8 cellular contexts compared by ENCODE assay signal in the genomic region with DNA sequence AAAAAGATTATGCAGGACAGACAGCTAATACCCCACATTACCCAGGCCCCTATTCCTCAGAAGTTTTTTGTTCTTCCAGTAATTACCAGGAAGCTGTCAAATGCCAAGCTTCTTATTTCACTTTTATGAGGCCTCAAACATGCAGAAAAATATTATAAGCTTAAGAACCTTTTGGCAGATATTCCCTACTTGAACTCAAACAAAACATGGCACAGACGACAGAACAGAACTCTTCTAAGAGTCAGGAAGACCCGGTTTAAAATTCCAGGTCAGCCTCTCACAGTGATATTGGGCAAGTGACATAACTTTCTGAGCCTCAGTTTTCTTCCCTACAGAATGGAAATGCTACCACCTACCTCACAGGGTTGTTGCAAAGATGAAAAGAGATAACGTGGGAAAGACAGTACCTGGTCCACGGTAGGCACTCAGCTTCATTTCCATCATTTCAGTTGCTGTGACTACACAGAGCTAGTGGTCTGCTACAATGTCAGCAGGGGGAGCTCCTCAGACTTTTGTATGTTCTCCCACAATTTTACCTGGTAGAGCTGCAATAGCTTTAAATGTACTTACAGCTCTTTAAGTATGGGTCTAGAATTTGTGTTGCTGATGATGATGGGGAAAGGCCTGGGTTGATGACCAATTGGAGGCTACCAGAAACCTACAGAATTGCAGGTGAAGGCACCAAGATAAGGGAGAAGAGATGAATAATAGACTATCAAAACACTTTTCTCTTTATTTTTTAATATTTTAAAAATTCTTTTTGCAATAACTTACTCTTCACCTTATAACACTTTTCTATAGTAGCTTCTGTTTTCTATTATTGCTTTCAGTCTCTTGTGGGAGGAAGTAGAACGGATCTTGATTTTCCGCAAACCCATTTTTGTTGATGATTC.
A peak's percentile ranks its signal among the peaks of the same experiment; 100 is the strongest.
DNase-seq lines count a peak whose midpoint lies in the region; FAIRE-seq and TF ChIP-seq lines count a peak whose summit lies in the region.

No MANE protein-coding gene starts in this region.

- in situ Hi-C loops in T47D (cut with HindIII; ENCODE audit: low pct_unique_long_range_greater_than_20kb, low sequenced_read_pairs): no loop called here

- H3K9me3 ChIP-seq in Karpas-422 (ENCODE audit: low read length) (no peaks in the 10 kb centered on the region), liver (ENCODE audit: control insufficient read depth in 4 of 4, low read length in 3 of 4) (no peaks in the 10 kb centered on the region)

- peaks cover 9% of the 10 kb centered on the region; the same call in 1 of the 2 replicates for H3K79me2 ChIP-seq in Karpas-422 (ENCODE audit: low read length)

- TF ChIP-seq CTCF in liver (IDR thresholded peaks at IDR 0.05; ENCODE audit: low read depth, low read length, missing input control): peak; percentile 62

- H3K9ac ChIP-seq in Karpas-422 (ENCODE audit: low read length) (no peak overlapping the region), liver (ENCODE audit: low read depth in 1 of 2, low read length in 2 of 2) (no peak overlapping the region)

- FAIRE-seq in urothelium cell line (lab: Jason Lieb, UNC): no peak

- H3K36me3 ChIP-seq in Karpas-422 (ENCODE audit: insufficient read depth, low read length): no peaks in the 10 kb centered on the region; the same call in 1 of the 2 replicates
- peaks cover 2 to 11% (median 8%) of the 10 kb centered on the region in 4 donors for H3K36me3 ChIP-seq in liver (ENCODE audit: control insufficient read depth in 4 of 4, insufficient read depth in 3 of 4, low read depth in 1 of 4, low read length in 3 of 4)

- peak; percentile 9 for DNase-seq in activated T-cell treated with anti-CD3 and anti-CD28 coated beads for 1 hour (ENCODE audit: low read depth)
- no peak for DNase-seq in activated T-cell treated with anti-CD3 and anti-CD28 coated beads for 4 hours
- DNase-seq in Karpas-422: peak; percentile 84
- peak; percentile 48 for DNase-seq in RPMI8226
- DNase-seq in T47D (ENCODE audit: low read depth in 1 of 2, low spot score in 1 of 2): peak; percentile 35 to 77
- peak; percentile 56 for DNase-seq in urothelium cell line (ENCODE audit: low spot score)
- no peak for DNase-seq in mesenteric fat pad (ENCODE audit: low spot score)

- WGBS in liver: 75% methylated on average over 6 of the region's 6 CpGs

- no peak overlapping the region for H3K27ac ChIP-seq in Karpas-422 (ENCODE audit: low read length)
- H3K27ac ChIP-seq in liver (ENCODE audit: low read depth in 1 of 2, low read length in 2 of 2): no peak overlapping the region

- TF ChIP-seq RAD21 in liver (IDR thresholded peaks at IDR 0.05): peak; percentile 72 to 82

- H3K9me2 ChIP-seq in Karpas-422 (replicated peaks; ENCODE audit: insufficient read depth, low read length): no peaks in the 10 kb centered on the region

- H4K20me1 ChIP-seq in Karpas-422 (ENCODE audit: insufficient read depth, low read depth, low read length): peaks cover 5% of the 10 kb centered on the region; the same call in 1 of the 2 replicates

- H3K4me2 ChIP-seq in Karpas-422 (ENCODE audit: low read depth, low read length, poor library complexity, severe bottlenecking): no peak overlapping the region

- H3K4me3 ChIP-seq in Karpas-422 (ENCODE audit: low read length): no peak overlapping the region
- no peak overlapping the region for H3K4me3 ChIP-seq in liver (ENCODE audit: low read depth in 1 of 3, low read length in 3 of 3)

- H2AFZ ChIP-seq in Karpas-422 (ENCODE audit: low read length): no peak overlapping the region

- H3K4me1 ChIP-seq in Karpas-422 (ENCODE audit: low read length): no peaks in the 10 kb centered on the region; the same call in 1 of the 2 replicates
- H3K4me1 ChIP-seq in liver (ENCODE audit: control insufficient read depth in 4 of 4, insufficient read depth in 4 of 4, low read length in 3 of 4): no peaks in the 10 kb centered on the region

- no peaks in the 10 kb centered on the region for H3K27me3 ChIP-seq in Karpas-422 (ENCODE audit: low read length)
- no peaks in the 10 kb centered on the region for H3K27me3 ChIP-seq in liver (ENCODE audit: control insufficient read depth in 4 of 4, insufficient read depth in 4 of 4, low read length in 3 of 4)

TF ChIP-seq in liver, 16 proteins besides CTCF, POLR2A, EP300 and RAD21:
- TF ChIP-seq RXRA (IDR thresholded peaks at IDR 0.05) (no peak), HNF4A (conservative IDR thresholded peaks at IDR 0.05) (no peak), NR2F2 (IDR thresholded peaks at IDR 0.05) (no peak), EGR1 (IDR thresholded peaks at IDR 0.05; ENCODE audit: low read depth in 2 of 2) (no peak), JUND (IDR thresholded peaks at IDR 0.05) (no peak), FOXA2 (IDR thresholded peaks at IDR 0.05) (no peak), TAF1 (conservative IDR thresholded peaks at IDR 0.05) (no peak), FOXA1 (IDR thresholded peaks at IDR 0.05) (no peak), YY1 (IDR thresholded peaks at IDR 0.05) (no peak), HNF4G (IDR thresholded peaks at IDR 0.05) (no peak), GABPA (IDR thresholded peaks at IDR 0.05 in 1 of 2, conservative IDR thresholded peaks at IDR 0.05 in 1 of 2) (no peak), SP1 (IDR thresholded peaks at IDR 0.05) (no peak)
- TF ChIP-seq, protein P1, sequence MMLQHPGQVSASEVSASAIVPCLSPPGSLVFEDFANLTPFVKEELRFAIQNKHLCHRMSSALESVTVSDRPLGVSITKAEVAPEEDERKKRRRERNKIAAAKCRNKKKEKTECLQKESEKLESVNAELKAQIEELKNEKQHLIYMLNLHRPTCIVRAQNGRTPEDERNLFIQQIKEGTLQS (IDR thresholded peaks at IDR 0.05): no peak
- TF ChIP-seq, protein P2, sequence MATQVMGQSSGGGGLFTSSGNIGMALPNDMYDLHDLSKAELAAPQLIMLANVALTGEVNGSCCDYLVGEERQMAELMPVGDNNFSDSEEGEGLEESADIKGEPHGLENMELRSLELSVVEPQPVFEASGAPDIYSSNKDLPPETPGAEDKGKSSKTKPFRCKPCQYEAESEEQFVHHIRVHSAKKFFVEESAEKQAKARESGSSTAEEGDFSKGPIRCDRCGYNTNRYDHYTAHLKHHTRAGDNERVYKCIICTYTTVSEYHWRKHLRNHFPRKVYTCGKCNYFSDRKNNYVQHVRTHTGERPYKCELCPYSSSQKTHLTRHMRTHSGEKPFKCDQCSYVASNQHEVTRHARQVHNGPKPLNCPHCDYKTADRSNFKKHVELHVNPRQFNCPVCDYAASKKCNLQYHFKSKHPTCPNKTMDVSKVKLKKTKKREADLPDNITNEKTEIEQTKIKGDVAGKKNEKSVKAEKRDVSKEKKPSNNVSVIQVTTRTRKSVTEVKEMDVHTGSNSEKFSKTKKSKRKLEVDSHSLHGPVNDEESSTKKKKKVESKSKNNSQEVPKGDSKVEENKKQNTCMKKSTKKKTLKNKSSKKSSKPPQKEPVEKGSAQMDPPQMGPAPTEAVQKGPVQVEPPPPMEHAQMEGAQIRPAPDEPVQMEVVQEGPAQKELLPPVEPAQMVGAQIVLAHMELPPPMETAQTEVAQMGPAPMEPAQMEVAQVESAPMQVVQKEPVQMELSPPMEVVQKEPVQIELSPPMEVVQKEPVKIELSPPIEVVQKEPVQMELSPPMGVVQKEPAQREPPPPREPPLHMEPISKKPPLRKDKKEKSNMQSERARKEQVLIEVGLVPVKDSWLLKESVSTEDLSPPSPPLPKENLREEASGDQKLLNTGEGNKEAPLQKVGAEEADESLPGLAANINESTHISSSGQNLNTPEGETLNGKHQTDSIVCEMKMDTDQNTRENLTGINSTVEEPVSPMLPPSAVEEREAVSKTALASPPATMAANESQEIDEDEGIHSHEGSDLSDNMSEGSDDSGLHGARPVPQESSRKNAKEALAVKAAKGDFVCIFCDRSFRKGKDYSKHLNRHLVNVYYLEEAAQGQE (IDR thresholded peaks at IDR 0.05): no peak
- TF ChIP-seq, protein P3, sequence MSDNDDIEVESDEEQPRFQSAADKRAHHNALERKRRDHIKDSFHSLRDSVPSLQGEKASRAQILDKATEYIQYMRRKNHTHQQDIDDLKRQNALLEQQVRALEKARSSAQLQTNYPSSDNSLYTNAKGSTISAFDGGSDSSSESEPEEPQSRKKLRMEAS (IDR thresholded peaks at IDR 0.05): no peak
- TF ChIP-seq, protein P4, sequence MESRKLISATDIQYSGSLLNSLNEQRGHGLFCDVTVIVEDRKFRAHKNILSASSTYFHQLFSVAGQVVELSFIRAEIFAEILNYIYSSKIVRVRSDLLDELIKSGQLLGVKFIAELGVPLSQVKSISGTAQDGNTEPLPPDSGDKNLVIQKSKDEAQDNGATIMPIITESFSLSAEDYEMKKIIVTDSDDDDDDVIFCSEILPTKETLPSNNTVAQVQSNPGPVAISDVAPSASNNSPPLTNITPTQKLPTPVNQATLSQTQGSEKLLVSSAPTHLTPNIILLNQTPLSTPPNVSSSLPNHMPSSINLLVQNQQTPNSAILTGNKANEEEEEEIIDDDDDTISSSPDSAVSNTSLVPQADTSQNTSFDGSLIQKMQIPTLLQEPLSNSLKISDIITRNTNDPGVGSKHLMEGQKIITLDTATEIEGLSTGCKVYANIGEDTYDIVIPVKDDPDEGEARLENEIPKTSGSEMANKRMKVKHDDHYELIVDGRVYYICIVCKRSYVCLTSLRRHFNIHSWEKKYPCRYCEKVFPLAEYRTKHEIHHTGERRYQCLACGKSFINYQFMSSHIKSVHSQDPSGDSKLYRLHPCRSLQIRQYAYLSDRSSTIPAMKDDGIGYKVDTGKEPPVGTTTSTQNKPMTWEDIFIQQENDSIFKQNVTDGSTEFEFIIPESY (IDR thresholded peaks at IDR 0.05): no peak

Comparison
In these comparisons a context has a peak if more than half of its experiments do, and no peak if none do; other contexts are left out.
1. DNase-seq: peak in activated T-cell treated with anti-CD3 and anti-CD28 coated beads for 1 hour (single experiment), Karpas-422 (single experiment), RPMI8226 (single experiment), T47D (2 of 2) and urothelium cell line (single experiment); none in activated T-cell treated with anti-CD3 and anti-CD28 coated beads for 4 hours (single experiment) and mesenteric fat pad (single experiment).